In genomic region chr2:89819809-89820208, GRCh38 we compare ENCODE assay signal across 28 cellular contexts.
"Had no signal": no experiment of that assay in that cellular context is flagged by ENCODE, and none has a peak within 500 bp of the region (broad histone marks: within the 10 kb centered on the region; RNA-seq: fewer than 3 reads in every experiment).

No MANE protein-coding gene starts in this region.

- DNase-seq: activated B cell treated with CpG ODN at 0.5 μM for 24 hours; activated CD4-positive, alpha-beta memory T cell treated with anti-CD3 and anti-CD28 coated beads for 36 hours; activated CD4-positive, alpha-beta T cell treated with anti-CD3 and anti-CD28 coated beads, Interleukin-2, amount 10 ng/mL, durations not matched to agents 24 days and 14 days; activated CD8-positive, alpha-beta memory T cell treated with anti-CD3 and anti-CD28 coated beads, Interleukin-2, amount 10 ng/mL, durations not matched to agents 7 days and 5 days; activated CD8-positive, alpha-beta memory T cell treated with anti-CD3 and anti-CD28 coated beads, Interleukin-2, amount 50 U/mL, for 4 hours; activated CD8-positive, alpha-beta T cell treated with anti-CD3 and anti-CD28 coated beads, Interleukin-2, amount 10 ng/mL, durations not matched to agents 7 days and 5 days; activated effector memory CD4-positive, alpha-beta T cell treated with anti-CD3 and anti-CD28 coated beads, Interleukin-2, amount 50 U/mL, for 16 hours; activated naive CD4-positive, alpha-beta T cell treated with anti-CD3 and anti-CD28 coated beads for 36 hours; activated naive CD8-positive, alpha-beta T cell treated with anti-CD3 and anti-CD28 coated beads for 36 hours; activated naive CD8-positive, alpha-beta T cell treated with anti-CD3 and anti-CD28 coated beads, Interleukin-2, amount 50 U/mL, for 24 hours; activated T-cell treated with anti-CD3 and anti-CD28 coated beads, Interleukin-2, amount 50 U/mL, for 1 hour; activated T-cell treated with anti-CD3 and anti-CD28 coated beads, Interleukin-2, amount 50 U/mL, for 48 hours; central memory CD4-positive, alpha-beta T cell; cerebellar nuclear complex; colonic mucosa; effector CD8-positive, alpha-beta T cell; foreskin fibroblast; head of caudate nucleus; T-helper 1 cell; T-helper 17 cell; T1000; WERI-Rb-1 had no signal

- FAIRE-seq: frontal cortex had no signal

- H3K27ac ChIP-seq: ascending aorta, breast epithelium, cardiac muscle cell, colonic mucosa, WERI-Rb-1 had no signal

- H3K4me3 ChIP-seq: ascending aorta, breast epithelium, cardiac muscle cell, colonic mucosa had no signal

- H3K36me3 ChIP-seq: ascending aorta, breast epithelium, cardiac muscle cell, colonic mucosa, WERI-Rb-1 had no signal

- H3K4me1 ChIP-seq: ascending aorta, breast epithelium, colonic mucosa had no signal

- H3K27me3 ChIP-seq: ascending aorta, breast epithelium, cardiac muscle cell, colonic mucosa had no signal

- ATAC-seq: activated CD4-positive, CD25-positive, alpha-beta regulatory T cell treated with anti-CD3 and anti-CD28 coated beads, Interleukin-2, amount 50 U/mL, for 24 hours; activated CD8-positive, alpha-beta memory T cell treated with anti-CD3 and anti-CD28 coated beads, Interleukin-2, amount 10 ng/mL, durations not matched to agents 7 days and 5 days; activated CD8-positive, alpha-beta T cell treated with anti-CD3 and anti-CD28 coated beads, Interleukin-2, amount 10 ng/mL, durations not matched to agents 7 days and 5 days; activated naive CD8-positive, alpha-beta T cell treated with anti-CD3 and anti-CD28 coated beads, Interleukin-2, amount 50 U/mL, for 24 hours; esophagus mucosa; T-helper 17 cell had no signal
